1 cellular context compared by ENCODE assay signal in genomic region chr16:31142109-31143035, GRCh38.
TF ChIP-seq lines count a peak whose summit lies in the region.

No MANE protein-coding gene starts in this region.

TF ChIP-seq in K562, 482 proteins besides CTCF, POLR2A, EP300 and RAD21 (continued from another document and continues in another):
- TF ChIP-seq HOMEZ (CRISPR knock-in tag; IDR thresholded peaks at IDR 0.05) = no peak
- TF ChIP-seq E2F4 (CRISPR knock-in tag; IDR thresholded peaks at IDR 0.05; ENCODE audit: low read depth) = no peak
- no peak for TF ChIP-seq IFI16 (CRISPR knock-in tag; IDR thresholded peaks at IDR 0.05)
- peak; percentile 96 for TF ChIP-seq XRCC5 (IDR thresholded peaks at IDR 0.05; ENCODE audit: low read depth, low read length)
- TF ChIP-seq RBM39 (optimal IDR thresholded peaks at IDR 0.05; ENCODE audit: low read depth, low read length) = no peak
- TF ChIP-seq UBTF (IDR thresholded peaks at IDR 0.05; ENCODE audit: borderline replicate concordance in 1 of 2, low read depth in 2 of 2, low read length in 2 of 2) = 0 out of 4 replicates have a peak, but pooled peaks of 1 of the 2 experiments have one; percentile 35
- TF ChIP-seq KLF10 (CRISPR knock-in tag; IDR thresholded peaks at IDR 0.05) = no peak
- 0 out of 2 replicates have a peak, but pooled peaks have one; percentile 37 for TF ChIP-seq ERF (CRISPR knock-in tag; IDR thresholded peaks at IDR 0.05)
- no peak for TF ChIP-seq C11orf30 (IDR thresholded peaks at IDR 0.05; ENCODE audit: low read depth)
- no peak for TF ChIP-seq CHD4 (IDR thresholded peaks at IDR 0.05; ENCODE audit: insufficient read depth, insufficient replicate concordance, low read depth, low read length, poor library complexity, severe bottlenecking)
- no peak for TF ChIP-seq SREBF1 (IDR thresholded peaks at IDR 0.05; ENCODE audit: borderline replicate concordance, low read depth, low read length)
- no peak for TF ChIP-seq TAF7 (tag; IDR thresholded peaks at IDR 0.05)
- TF ChIP-seq ZNF253 (CRISPR knock-in tag; conservative IDR thresholded peaks at IDR 0.05) = no peak
- TF ChIP-seq ASH1L (IDR thresholded peaks at IDR 0.05; ENCODE audit: borderline replicate concordance, low read depth, partially characterized antibody) = no peak
- 0 out of 2 replicates have a peak, but pooled peaks have one; percentile 19 for TF ChIP-seq ZNF384 (IDR thresholded peaks at IDR 0.05; ENCODE audit: low read depth, low read length)
- TF ChIP-seq RBFOX2 (IDR thresholded peaks at IDR 0.05; ENCODE audit: low read depth, low read length) = peak; percentile 76
- TF ChIP-seq ZBTB11 (CRISPR knock-in tag; IDR thresholded peaks at IDR 0.05) = no peak
- TF ChIP-seq FOSL1 (tag; conservative IDR thresholded peaks at IDR 0.05) = no peak
- no peak for TF ChIP-seq CAMTA2 (CRISPR knock-in tag; conservative IDR thresholded peaks at IDR 0.05)
- TF ChIP-seq GABPB1 (CRISPR knock-in tag; IDR thresholded peaks at IDR 0.05) = peak; percentile 71; the same call in 1 of the 2 replicates
- TF ChIP-seq POLR2AphosphoS5 (IDR thresholded peaks at IDR 0.05; ENCODE audit: control insufficient read depth, insufficient read depth, low read depth, low read length) = no peak
- peak; percentile 92 for TF ChIP-seq MTA3 (IDR thresholded peaks at IDR 0.05; ENCODE audit: borderline replicate concordance)
- no peak for TF ChIP-seq ZFP30 (CRISPR knock-in tag; IDR thresholded peaks at IDR 0.05; ENCODE audit: borderline replicate concordance)
- TF ChIP-seq RFX5 (IDR thresholded peaks at IDR 0.05; ENCODE audit: low read depth, low read length) = no peak
- TF ChIP-seq GTF2A2 (tag; IDR thresholded peaks at IDR 0.05) = no peak
- no peak for TF ChIP-seq NCOA1 (IDR thresholded peaks at IDR 0.05; ENCODE audit: low read depth)
- no peak for TF ChIP-seq HDGF (IDR thresholded peaks at IDR 0.05)
- TF ChIP-seq MTA1 (IDR thresholded peaks at IDR 0.05; ENCODE audit: borderline replicate concordance) = no peak
- no peak for TF ChIP-seq PPARD (CRISPR knock-in tag; IDR thresholded peaks at IDR 0.05)
- TF ChIP-seq USF2 (CRISPR knock-in tag; IDR thresholded peaks at IDR 0.05) = no peak
- no peak for TF ChIP-seq HMBOX1 (IDR thresholded peaks at IDR 0.05)
- TF ChIP-seq YY1 (IDR thresholded peaks at IDR 0.05; ENCODE audit: borderline replicate concordance in 1 of 3, control insufficient read depth in 1 of 3, extremely low read depth in 1 of 3, insufficient read depth in 3 of 3, insufficient read length in 1 of 3, insufficient replicate concordance in 2 of 3, low read depth in 1 of 3, low read length in 2 of 3) = peak in 1 of 3 experiments; percentile 75
- no peak for TF ChIP-seq MLLT1 (IDR thresholded peaks at IDR 0.05)
- peak; percentile 39; the same call in 1 of the 2 replicates for TF ChIP-seq NFIC (IDR thresholded peaks at IDR 0.05)
- no peak for TF ChIP-seq ZSCAN29 (IDR thresholded peaks at IDR 0.05)
- TF ChIP-seq RBM22 (IDR thresholded peaks at IDR 0.05; ENCODE audit: low read depth, low read length, poor library complexity, severe bottlenecking) = no peak
- TF ChIP-seq ELF1 (tag; IDR thresholded peaks at IDR 0.05) = no peak; the same call in 1 of the 2 replicates
- TF ChIP-seq ETV6 (IDR thresholded peaks at IDR 0.05; ENCODE audit: borderline replicate concordance in 1 of 2, low read depth in 2 of 2, low read length in 1 of 2) = peak in 1 of 2 experiments; percentile 28; a peak in 1 of 4 replicates
- TF ChIP-seq ETV6 (CRISPR knock-in tag; IDR thresholded peaks at IDR 0.05; ENCODE audit: borderline replicate concordance) = no peak
- TF ChIP-seq DPF2 (IDR thresholded peaks at IDR 0.05) = no peak
- no peak for TF ChIP-seq ZNF431 (CRISPR knock-in tag; IDR thresholded peaks at IDR 0.05)
- TF ChIP-seq TGIF2 (CRISPR knock-in tag; IDR thresholded peaks at IDR 0.05) = no peak
- no peak for TF ChIP-seq GTF2B (IDR thresholded peaks at IDR 0.05; ENCODE audit: extremely low read depth, insufficient read length)
- TF ChIP-seq SRSF7 (optimal IDR thresholded peaks at IDR 0.05; ENCODE audit: low read depth, low read length) = no peak
- no peak for TF ChIP-seq POLR3A (IDR thresholded peaks at IDR 0.05; ENCODE audit: borderline replicate concordance, extremely low read depth, insufficient read depth, insufficient read length)
- no peak; the same call in 1 of the 2 replicates for TF ChIP-seq USF1 (CRISPR knock-in tag; IDR thresholded peaks at IDR 0.05)
- peak; percentile 85 for TF ChIP-seq BHLHE40 (IDR thresholded peaks at IDR 0.05; ENCODE audit: low read length)
- TF ChIP-seq RCOR1 (IDR thresholded peaks at IDR 0.05; ENCODE audit: borderline replicate concordance in 1 of 2, low read depth in 2 of 2, low read length in 2 of 2) = peak in 1 of 2 experiments; percentile 52; a peak in 1 of 4 replicates
- no peak; the same call in 1 of the 2 replicates for TF ChIP-seq ETV5 (CRISPR knock-in tag; IDR thresholded peaks at IDR 0.05; ENCODE audit: low read depth)
- TF ChIP-seq ZNF512 (tag; IDR thresholded peaks at IDR 0.05) = no peak
- 0 out of 2 replicates have a peak, but pooled peaks have one; percentile 52 for TF ChIP-seq RNF2 (IDR thresholded peaks at IDR 0.05)
- TF ChIP-seq GTF2F1 (IDR thresholded peaks at IDR 0.05; ENCODE audit: low read depth, low read length) = no peak
- no peak for TF ChIP-seq BACH1 (tag; IDR thresholded peaks at IDR 0.05)
- peak; percentile 72; the same call in 1 of the 2 replicates for TF ChIP-seq GATAD2A (IDR thresholded peaks at IDR 0.05)
- no peak for TF ChIP-seq PCBP1 (IDR thresholded peaks at IDR 0.05; ENCODE audit: low read depth, low read length, poor library complexity, severe bottlenecking)
- TF ChIP-seq HDAC2 (IDR thresholded peaks at IDR 0.05) = 0 out of 2 replicates have a peak, but pooled peaks have one; percentile 22
- no peak for TF ChIP-seq FOS (IDR thresholded peaks at IDR 0.05; ENCODE audit: extremely low read depth, insufficient read length)
- no peak for TF ChIP-seq CEBPG (CRISPR knock-in tag; IDR thresholded peaks at IDR 0.05)
- TF ChIP-seq CEBPG (tag; conservative IDR thresholded peaks at IDR 0.05 in 1 of 2, IDR thresholded peaks at IDR 0.05 in 1 of 2) = no peak
